28 cellular contexts compared by ENCODE assay signal in the genomic region with DNA sequence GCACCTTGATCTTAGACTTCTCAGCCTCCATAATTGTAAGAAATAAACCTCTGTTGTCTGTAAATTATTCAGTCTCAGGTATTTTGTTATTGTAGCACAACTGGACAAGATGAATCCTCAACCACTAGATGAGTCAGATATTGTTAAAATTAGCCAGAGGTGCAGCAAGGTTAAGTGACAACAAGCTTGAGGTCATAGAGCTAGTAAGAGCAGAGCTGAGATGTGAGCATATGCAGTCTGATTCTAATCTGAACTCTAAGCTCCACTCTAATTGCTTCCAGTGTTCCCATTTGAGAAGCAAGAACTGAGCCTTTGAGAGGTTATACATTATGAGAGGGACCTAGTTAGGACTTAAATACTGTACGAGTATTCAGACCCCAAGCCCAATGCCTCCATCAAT.
DNase-seq lines count a peak whose midpoint lies in the region; ATAC-seq and TF ChIP-seq lines count a peak whose summit lies in the region.
"Had no signal": no experiment of that assay in that cellular context is flagged by ENCODE, and none has a peak within 500 bp of the region (broad histone marks: within the 10 kb centered on the region; RNA-seq: fewer than 3 reads in every experiment).

No MANE protein-coding gene starts in this region.

- DNase-seq in HFFc6 (peak; percentile 3), RPMI7951 (ENCODE audit: low read depth) (peak; percentile 8), epithelial cell of prostate (ENCODE audit: low read depth, low spot score) (peak; percentile 24), prostate gland (ENCODE audit: low spot score) (no peak), GM13976 (ENCODE audit: low spot score) (no peak), HPDE6-E6E7 (ENCODE audit: extremely low spot score) (no peak), T-helper 17 cell (no peak)
- DNase-seq: activated B cell treated with CpG ODN at 0.5 μM for 24 hours; activated CD4-positive, alpha-beta T cell treated with anti-CD3 and anti-CD28 coated beads, Interleukin-2, amount 50 U/mL, for 4 hours; activated naive CD8-positive, alpha-beta T cell treated with anti-CD3 and anti-CD28 coated beads for 36 hours; Caco-2; cerebellar nuclear complex; dorsolateral prefrontal cortex; HCEC 1CT; hypothalamus; mucosa of descending colon; NCI-H510A; pancreas; right cardiac atrium; RPMI8226; stimulated activated CD4-positive, alpha-beta T cell treated with anti-CD3 and anti-CD28 coated beads, Interleukin-4, amount 100 ng/mL, for 4 hours; stimulated activated naive CD4-positive, alpha-beta T cell; T1000; testis had no signal

- ATAC-seq in gastroesophageal sphincter (no peak), T-helper 17 cell (no peak)
- ATAC-seq: GM12878, mucosa of descending colon, pancreas, right cardiac atrium had no signal

- H3K9me3 ChIP-seq in prostate gland = no peaks in the 10 kb centered on the region
- H3K9me3 ChIP-seq in gastroesophageal sphincter = no peaks in the 10 kb centered on the region
- H3K9me3 ChIP-seq in T-helper 17 cell (ENCODE audit: control insufficient read depth, low read length, poor library complexity, severe bottlenecking) = no peaks in the 10 kb centered on the region
- H3K9me3 ChIP-seq: BLaER1 treated with 17β-estradiol and CSF1 and Interleukin-3, amounts not matched to agents 10 nM and 100 nM; Caco-2; mucosa of descending colon; pancreas; testis had no signal

- H3K27ac ChIP-seq in epithelial cell of prostate (no peak overlapping the region), prostate gland (peak overlapping the region; percentile 7 to 21), gastroesophageal sphincter (no peak overlapping the region)
- H3K27ac ChIP-seq: BLaER1 treated with 17β-estradiol and CSF1 and Interleukin-3, amounts not matched to agents 10 nM and 100 nM; dorsolateral prefrontal cortex; pancreas; testis had no signal

- H3K27me3 Mint-ChIP-seq in HFFc6 (ENCODE audit: insufficient read depth) (peaks cover 15% of the 10 kb centered on the region), T-helper 17 cell (peaks cover 4% of the 10 kb centered on the region)

- TF ChIP-seq CTCF in HFFc6 (IDR thresholded peaks at IDR 0.05) (no peak), prostate gland (IDR thresholded peaks at IDR 0.05) (no peak), gastroesophageal sphincter (IDR thresholded peaks at IDR 0.05) (no peak), GM13976 (IDR thresholded peaks at IDR 0.05; ENCODE audit: borderline replicate concordance, control extremely low read depth, extremely low read depth, insufficient read depth, missing control alignments) (no peak)

- 34% methylated on average over 1 of the region's 1 CpG for WGBS in prostate gland
- 50 to 67% methylated on average over 1 of the region's 1 CpG for WGBS in gastroesophageal sphincter (ENCODE audit: low coverage in 1 of 2), 2 donors

- no peak for TF ChIP-seq EP300 in gastroesophageal sphincter (IDR thresholded peaks at IDR 0.05)

- H3K36me3 ChIP-seq in prostate gland (no peaks in the 10 kb centered on the region), gastroesophageal sphincter (no peaks in the 10 kb centered on the region)
- H3K36me3 ChIP-seq: BLaER1 treated with 17β-estradiol and CSF1 and Interleukin-3, amounts not matched to agents 10 nM and 100 nM; pancreas had no signal

- H3K4me1 ChIP-seq in prostate gland (replicated peaks) (no peaks in the 10 kb centered on the region), gastroesophageal sphincter (no peaks in the 10 kb centered on the region)
- H3K4me1 ChIP-seq: BLaER1 treated with 17β-estradiol and CSF1 and Interleukin-3, amounts not matched to agents 10 nM and 100 nM; Caco-2; pancreas; testis had no signal

- H3K36me3 Mint-ChIP-seq in HFFc6 (ENCODE audit: low read depth) = no peaks in the 10 kb centered on the region
- H3K36me3 Mint-ChIP-seq in T-helper 17 cell (ENCODE audit: low read depth) = no peaks in the 10 kb centered on the region
- H3K36me3 Mint-ChIP-seq: activated naive CD8-positive, alpha-beta T cell treated with anti-CD3 and anti-CD28 coated beads for 36 hours had no signal

- no peak for TF ChIP-seq POLR2A in prostate gland (IDR thresholded peaks at IDR 0.05)
- no peak for TF ChIP-seq POLR2A in gastroesophageal sphincter (IDR thresholded peaks at IDR 0.05)

- intact Hi-C loops in prostate gland (cut with DNase I) = no loop called here

- H3K4me3 ChIP-seq in prostate gland (no peak overlapping the region), gastroesophageal sphincter (no peak overlapping the region)
- H3K4me3 ChIP-seq: BLaER1 treated with 17β-estradiol and CSF1 and Interleukin-3, amounts not matched to agents 10 nM and 100 nM; dorsolateral prefrontal cortex; GM12878; mucosa of descending colon; pancreas; testis had no signal

- H3K27me3 ChIP-seq in prostate gland (replicated peaks; ENCODE audit: insufficient read depth) (no peaks in the 10 kb centered on the region), gastroesophageal sphincter (no peaks in the 10 kb centered on the region)
- H3K27me3 ChIP-seq: BLaER1 treated with 17β-estradiol and CSF1 and Interleukin-3, amounts not matched to agents 10 nM and 100 nM; dorsolateral prefrontal cortex; testis had no signal

- in situ Hi-C loops in GM13976 (cut with MboI; ENCODE audit: low sequenced_read_pairs, unreplicated experiment) = no loop called here

- no peaks in the 10 kb centered on the region; the same call in 1 of the 2 replicates for H3K4me1 Mint-ChIP-seq in HFFc6 (ENCODE audit: low read depth)
- no peaks in the 10 kb centered on the region for H3K4me1 Mint-ChIP-seq in T-helper 17 cell
- H3K4me1 Mint-ChIP-seq: activated B cell treated with CpG ODN at 0.5 μM for 24 hours; activated naive CD8-positive, alpha-beta T cell treated with anti-CD3 and anti-CD28 coated beads for 36 hours; IgD-negative memory B cell had no signal

- H3K9me3 Mint-ChIP-seq in HFFc6 = no peaks in the 10 kb centered on the region
- H3K9me3 Mint-ChIP-seq: activated B cell treated with CpG ODN at 0.5 μM for 24 hours; activated naive CD8-positive, alpha-beta T cell treated with anti-CD3 and anti-CD28 coated beads for 36 hours had no signal

- H3K27ac Mint-ChIP-seq in HFFc6 = no peak overlapping the region
- no peak overlapping the region for H3K27ac Mint-ChIP-seq in T-helper 17 cell
- H3K27ac Mint-ChIP-seq: activated B cell treated with CpG ODN at 0.5 μM for 24 hours; activated naive CD8-positive, alpha-beta T cell treated with anti-CD3 and anti-CD28 coated beads for 36 hours; IgD-negative memory B cell had no signal

- H3K4me3 Mint-ChIP-seq in HFFc6 (no peak overlapping the region), T-helper 17 cell (no peak overlapping the region)
- H3K4me3 Mint-ChIP-seq: activated B cell treated with CpG ODN at 0.5 μM for 24 hours; activated naive CD8-positive, alpha-beta T cell treated with anti-CD3 and anti-CD28 coated beads for 36 hours; IgD-negative memory B cell had no signal

Comparison
In these comparisons a context has a peak if more than half of its experiments do, and no peak if none do; other contexts are left out.
1. DNase-seq: peak in HFFc6 (single experiment), RPMI7951 (single experiment) and epithelial cell of prostate (single experiment); none in prostate gland (single experiment), GM13976 (single experiment), HPDE6-E6E7 (single experiment) and T-helper 17 cell (0 of 3).
2. H3K27ac ChIP-seq: peak in prostate gland (2 of 2); none in epithelial cell of prostate (single experiment) and gastroesophageal sphincter (0 of 4).